ENCODE assay signal across 1 cellular context in the genomic region with DNA sequence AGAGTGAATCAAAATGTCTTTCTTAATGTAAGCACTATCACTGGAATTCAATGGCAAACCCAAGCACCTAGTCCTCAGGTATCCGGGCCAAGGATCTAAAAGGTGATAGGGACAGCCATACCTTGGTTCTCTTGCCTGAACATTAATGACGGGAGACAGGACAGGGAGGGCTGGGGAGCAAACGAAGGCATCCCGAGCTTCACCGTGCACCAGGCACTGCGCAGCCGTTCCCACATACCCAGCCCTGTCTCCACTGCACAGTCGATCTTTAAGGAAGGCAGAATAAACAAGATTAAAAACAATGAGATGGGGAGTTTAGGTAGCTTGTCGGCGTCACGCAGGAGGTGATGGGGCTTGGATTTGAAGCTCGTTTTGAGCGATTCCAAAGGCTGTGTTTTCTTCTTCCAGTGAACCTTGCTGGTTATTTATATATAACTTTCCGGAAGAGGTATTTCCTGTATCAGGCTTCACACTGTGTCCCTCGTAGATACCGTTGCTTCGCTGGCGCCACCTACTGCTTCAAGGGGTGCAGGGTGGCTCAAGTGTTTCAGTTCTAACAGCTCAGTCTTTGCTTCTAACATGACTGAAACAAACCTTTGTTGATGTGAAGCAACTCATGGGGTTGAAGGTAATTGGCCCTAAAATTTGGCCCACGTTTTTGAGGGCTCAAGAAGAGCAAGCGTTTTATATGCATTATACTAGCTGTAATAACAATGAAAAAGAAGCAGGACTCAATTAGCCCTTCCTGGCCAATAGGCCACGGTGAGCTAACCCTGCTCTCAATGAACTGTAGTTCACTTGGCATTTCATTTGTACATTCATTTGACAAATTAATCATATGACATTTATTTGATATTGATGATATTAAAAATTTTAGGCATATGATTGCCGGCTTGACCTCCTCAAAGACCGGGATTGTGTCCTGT.
TF ChIP-seq lines count a peak whose summit lies in the region.

No MANE protein-coding gene starts in this region.

TF ChIP-seq in HepG2, 621 proteins besides CTCF, POLR2A, EP300 and RAD21 (continued from another document and continues in another):
- TF ChIP-seq ZNF773 (CRISPR knock-in tag; IDR thresholded peaks at IDR 0.05; ENCODE audit: borderline replicate concordance) (no peak), ELF3 (CRISPR knock-in tag; IDR thresholded peaks at IDR 0.05) (peak; percentile 84), ZMYM2 (CRISPR knock-in tag; IDR thresholded peaks at IDR 0.05) (no peak), FOXK1 (CRISPR knock-in tag; IDR thresholded peaks at IDR 0.05; ENCODE audit: borderline replicate concordance, low read depth) (peak; percentile 54; the same call in 1 of the 2 replicates), ASH2L (IDR thresholded peaks at IDR 0.05; ENCODE audit: insufficient read length, low read depth, low read length) (no peak), XRCC5 (optimal IDR thresholded peaks at IDR 0.05; ENCODE audit: low read length) (peak; percentile 91), CCDC6 (CRISPR knock-in tag; IDR thresholded peaks at IDR 0.05) (no peak), ZNF660 (CRISPR knock-in tag; IDR thresholded peaks at IDR 0.05; ENCODE audit: borderline replicate concordance, low read depth) (no peak), SOX6 (IDR thresholded peaks at IDR 0.05) (no peak), SOX6 (CRISPR knock-in tag; IDR thresholded peaks at IDR 0.05) (no peak), ZNF296 (CRISPR knock-in tag; conservative IDR thresholded peaks at IDR 0.05) (no peak), DMAP1 (CRISPR knock-in tag; IDR thresholded peaks at IDR 0.05) (no peak), ETV5 (CRISPR knock-in tag; IDR thresholded peaks at IDR 0.05; ENCODE audit: borderline replicate concordance) (peak; percentile 75; the same call in 1 of the 2 replicates), KAT7 (CRISPR knock-in tag; IDR thresholded peaks at IDR 0.05; ENCODE audit: borderline replicate concordance) (no peak), SMARCC2 (IDR thresholded peaks at IDR 0.05) (no peak), ZNF781 (CRISPR knock-in tag; IDR thresholded peaks at IDR 0.05; ENCODE audit: borderline replicate concordance, not compliant biosample characterization) (no peak), ZNF264 (CRISPR knock-in tag; IDR thresholded peaks at IDR 0.05) (no peak), CBX1 (IDR thresholded peaks at IDR 0.05; ENCODE audit: low read depth) (peak; percentile 73), ZNF510 (CRISPR knock-in tag; IDR thresholded peaks at IDR 0.05; ENCODE audit: low read depth) (0 out of 2 replicates have a peak, but pooled peaks have one; percentile 58), ZNF33B (CRISPR knock-in tag; IDR thresholded peaks at IDR 0.05) (no peak), ZBTB3 (CRISPR knock-in tag; IDR thresholded peaks at IDR 0.05; ENCODE audit: borderline replicate concordance, low read depth) (no peak), PHF5A (CRISPR knock-in tag; IDR thresholded peaks at IDR 0.05; ENCODE audit: low read depth, unreplicated experiment) (peak; percentile 39), PTBP1 (IDR thresholded peaks at IDR 0.05; ENCODE audit: low read depth, low read length, poor library complexity, severe bottlenecking) (no peak), TBL1XR1 (IDR thresholded peaks at IDR 0.05; ENCODE audit: borderline replicate concordance, low read length, partially characterized antibody) (no peak), MED13 (CRISPR knock-in tag; IDR thresholded peaks at IDR 0.05) (no peak), RXRB (CRISPR knock-in tag; IDR thresholded peaks at IDR 0.05; ENCODE audit: borderline replicate concordance) (peak; percentile 40; the same call in 1 of the 2 replicates), FOSL1 (CRISPR knock-in tag; IDR thresholded peaks at IDR 0.05; ENCODE audit: borderline replicate concordance) (no peak), SRSF1 (optimal IDR thresholded peaks at IDR 0.05; ENCODE audit: low read depth, low read length) (no peak), TBX2 (CRISPR knock-in tag; IDR thresholded peaks at IDR 0.05; ENCODE audit: borderline replicate concordance) (peak; percentile 32; the same call in 1 of the 2 replicates), CBX5 (CRISPR knock-in tag; IDR thresholded peaks at IDR 0.05; ENCODE audit: borderline replicate concordance) (peak; percentile 73; the same call in 1 of the 2 replicates), ZNF883 (CRISPR knock-in tag; IDR thresholded peaks at IDR 0.05; ENCODE audit: not compliant biosample characterization) (no peak), ELF1 (CRISPR knock-in tag; IDR thresholded peaks at IDR 0.05) (peak; percentile 81), IRF2 (CRISPR knock-in tag; IDR thresholded peaks at IDR 0.05) (0 out of 2 replicates have a peak, but pooled peaks have one; percentile 43), NRL (CRISPR knock-in tag; IDR thresholded peaks at IDR 0.05; ENCODE audit: borderline replicate concordance) (no peak), ZNF556 (CRISPR knock-in tag; IDR thresholded peaks at IDR 0.05; ENCODE audit: borderline replicate concordance) (0 out of 2 replicates have a peak, but pooled peaks have one; percentile 35), ZNF672 (CRISPR knock-in tag; IDR thresholded peaks at IDR 0.05) (no peak), ZNF543 (CRISPR knock-in tag; IDR thresholded peaks at IDR 0.05) (0 out of 2 replicates have a peak, but pooled peaks have one; percentile 32), ZNF354B (CRISPR knock-in tag; IDR thresholded peaks at IDR 0.05) (no peak), ERF (CRISPR knock-in tag; IDR thresholded peaks at IDR 0.05) (peak; percentile 72; the same call in 1 of the 2 replicates), ZSCAN31 (CRISPR knock-in tag; IDR thresholded peaks at IDR 0.05; ENCODE audit: low read depth) (no peak), RFX1 (IDR thresholded peaks at IDR 0.05) (no peak), NR2F6 (IDR thresholded peaks at IDR 0.05) (no peak), NR2F6 (CRISPR knock-in tag; IDR thresholded peaks at IDR 0.05) (no peak), ZNF101 (CRISPR knock-in tag; IDR thresholded peaks at IDR 0.05; ENCODE audit: borderline replicate concordance, low read depth) (peak; percentile 39; the same call in 1 of the 2 replicates), GATAD2A (CRISPR knock-in tag; IDR thresholded peaks at IDR 0.05) (no peak), ZNF343 (CRISPR knock-in tag; IDR thresholded peaks at IDR 0.05) (0 out of 2 replicates have a peak, but pooled peaks have one; percentile 49), ZNF780A (CRISPR knock-in tag; IDR thresholded peaks at IDR 0.05) (no peak), ZNF792 (CRISPR knock-in tag; IDR thresholded peaks at IDR 0.05) (0 out of 2 replicates have a peak, but pooled peaks have one; percentile 35), ZFP1 (CRISPR knock-in tag; IDR thresholded peaks at IDR 0.05) (no peak), SP140L (CRISPR knock-in tag; IDR thresholded peaks at IDR 0.05; ENCODE audit: borderline replicate concordance) (0 out of 2 replicates have a peak, but pooled peaks have one; percentile 69), BHLHE40 (IDR thresholded peaks at IDR 0.05; ENCODE audit: low read length) (0 out of 2 replicates have a peak, but pooled peaks have one; percentile 20)
- TF ChIP-seq, protein P1, sequence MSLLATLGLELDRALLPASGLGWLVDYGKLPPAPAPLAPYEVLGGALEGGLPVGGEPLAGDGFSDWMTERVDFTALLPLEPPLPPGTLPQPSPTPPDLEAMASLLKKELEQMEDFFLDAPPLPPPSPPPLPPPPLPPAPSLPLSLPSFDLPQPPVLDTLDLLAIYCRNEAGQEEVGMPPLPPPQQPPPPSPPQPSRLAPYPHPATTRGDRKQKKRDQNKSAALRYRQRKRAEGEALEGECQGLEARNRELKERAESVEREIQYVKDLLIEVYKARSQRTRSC (CRISPR knock-in tag; IDR thresholded peaks at IDR 0.05; ENCODE audit: low read depth) = no peak
- TF ChIP-seq, protein P2, sequence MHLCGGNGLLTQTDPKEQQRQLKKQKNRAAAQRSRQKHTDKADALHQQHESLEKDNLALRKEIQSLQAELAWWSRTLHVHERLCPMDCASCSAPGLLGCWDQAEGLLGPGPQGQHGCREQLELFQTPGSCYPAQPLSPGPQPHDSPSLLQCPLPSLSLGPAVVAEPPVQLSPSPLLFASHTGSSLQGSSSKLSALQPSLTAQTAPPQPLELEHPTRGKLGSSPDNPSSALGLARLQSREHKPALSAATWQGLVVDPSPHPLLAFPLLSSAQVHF (CRISPR knock-in tag; IDR thresholded peaks at IDR 0.05) = no peak
- TF ChIP-seq, protein P3, sequence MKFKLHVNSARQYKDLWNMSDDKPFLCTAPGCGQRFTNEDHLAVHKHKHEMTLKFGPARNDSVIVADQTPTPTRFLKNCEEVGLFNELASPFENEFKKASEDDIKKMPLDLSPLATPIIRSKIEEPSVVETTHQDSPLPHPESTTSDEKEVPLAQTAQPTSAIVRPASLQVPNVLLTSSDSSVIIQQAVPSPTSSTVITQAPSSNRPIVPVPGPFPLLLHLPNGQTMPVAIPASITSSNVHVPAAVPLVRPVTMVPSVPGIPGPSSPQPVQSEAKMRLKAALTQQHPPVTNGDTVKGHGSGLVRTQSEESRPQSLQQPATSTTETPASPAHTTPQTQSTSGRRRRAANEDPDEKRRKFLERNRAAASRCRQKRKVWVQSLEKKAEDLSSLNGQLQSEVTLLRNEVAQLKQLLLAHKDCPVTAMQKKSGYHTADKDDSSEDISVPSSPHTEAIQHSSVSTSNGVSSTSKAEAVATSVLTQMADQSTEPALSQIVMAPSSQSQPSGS (CRISPR knock-in tag; IDR thresholded peaks at IDR 0.05) = no peak
- TF ChIP-seq, protein P4, sequence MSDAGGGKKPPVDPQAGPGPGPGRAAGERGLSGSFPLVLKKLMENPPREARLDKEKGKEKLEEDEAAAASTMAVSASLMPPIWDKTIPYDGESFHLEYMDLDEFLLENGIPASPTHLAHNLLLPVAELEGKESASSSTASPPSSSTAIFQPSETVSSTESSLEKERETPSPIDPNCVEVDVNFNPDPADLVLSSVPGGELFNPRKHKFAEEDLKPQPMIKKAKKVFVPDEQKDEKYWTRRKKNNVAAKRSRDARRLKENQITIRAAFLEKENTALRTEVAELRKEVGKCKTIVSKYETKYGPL (CRISPR knock-in tag; IDR thresholded peaks at IDR 0.05) = no peak
- TF ChIP-seq, protein P5, sequence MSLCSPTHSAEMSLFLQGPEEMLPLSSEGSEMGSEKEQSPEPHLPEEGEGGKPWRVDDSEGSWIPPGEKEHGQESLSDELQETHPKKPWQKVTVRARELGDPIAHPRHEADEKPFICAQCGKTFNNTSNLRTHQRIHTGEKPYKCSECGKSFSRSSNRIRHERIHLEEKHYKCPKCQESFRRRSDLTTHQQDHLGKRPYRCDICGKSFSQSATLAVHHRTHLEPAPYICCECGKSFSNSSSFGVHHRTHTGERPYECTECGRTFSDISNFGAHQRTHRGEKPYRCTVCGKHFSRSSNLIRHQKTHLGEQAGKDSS (CRISPR knock-in tag; IDR thresholded peaks at IDR 0.05; ENCODE audit: borderline replicate concordance, low read depth) = no peak
- TF ChIP-seq, protein P6, sequence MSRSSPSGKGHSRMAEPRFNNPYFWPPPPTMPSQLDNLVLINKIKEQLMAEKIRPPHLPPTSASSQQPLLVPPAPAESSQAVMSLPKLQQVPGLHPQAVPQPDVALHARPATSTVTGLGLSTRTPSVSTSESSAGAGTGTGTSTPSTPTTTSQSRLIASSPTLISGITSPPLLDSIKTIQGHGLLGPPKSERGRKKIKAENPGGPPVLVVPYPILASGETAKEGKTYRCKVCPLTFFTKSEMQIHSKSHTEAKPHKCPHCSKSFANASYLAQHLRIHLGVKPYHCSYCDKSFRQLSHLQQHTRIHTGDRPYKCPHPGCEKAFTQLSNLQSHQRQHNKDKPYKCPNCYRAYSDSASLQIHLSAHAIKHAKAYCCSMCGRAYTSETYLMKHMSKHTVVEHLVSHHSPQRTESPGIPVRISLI (CRISPR knock-in tag; IDR thresholded peaks at IDR 0.05; ENCODE audit: borderline replicate concordance) = peak; percentile 44; the same call in 1 of the 2 replicates
- TF ChIP-seq, protein P7, sequence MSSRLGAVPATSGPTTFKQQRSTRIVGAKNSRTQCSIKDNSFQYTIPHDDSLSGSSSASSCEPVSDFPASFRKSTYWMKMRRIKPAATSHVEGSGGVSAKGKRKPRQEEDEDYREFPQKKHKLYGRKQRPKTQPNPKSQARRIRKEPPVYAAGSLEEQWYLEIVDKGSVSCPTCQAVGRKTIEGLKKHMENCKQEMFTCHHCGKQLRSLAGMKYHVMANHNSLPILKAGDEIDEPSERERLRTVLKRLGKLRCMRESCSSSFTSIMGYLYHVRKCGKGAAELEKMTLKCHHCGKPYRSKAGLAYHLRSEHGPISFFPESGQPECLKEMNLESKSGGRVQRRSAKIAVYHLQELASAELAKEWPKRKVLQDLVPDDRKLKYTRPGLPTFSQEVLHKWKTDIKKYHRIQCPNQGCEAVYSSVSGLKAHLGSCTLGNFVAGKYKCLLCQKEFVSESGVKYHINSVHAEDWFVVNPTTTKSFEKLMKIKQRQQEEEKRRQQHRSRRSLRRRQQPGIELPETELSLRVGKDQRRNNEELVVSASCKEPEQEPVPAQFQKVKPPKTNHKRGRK (CRISPR knock-in tag; IDR thresholded peaks at IDR 0.05) = no peak
- TF ChIP-seq, protein P8, sequence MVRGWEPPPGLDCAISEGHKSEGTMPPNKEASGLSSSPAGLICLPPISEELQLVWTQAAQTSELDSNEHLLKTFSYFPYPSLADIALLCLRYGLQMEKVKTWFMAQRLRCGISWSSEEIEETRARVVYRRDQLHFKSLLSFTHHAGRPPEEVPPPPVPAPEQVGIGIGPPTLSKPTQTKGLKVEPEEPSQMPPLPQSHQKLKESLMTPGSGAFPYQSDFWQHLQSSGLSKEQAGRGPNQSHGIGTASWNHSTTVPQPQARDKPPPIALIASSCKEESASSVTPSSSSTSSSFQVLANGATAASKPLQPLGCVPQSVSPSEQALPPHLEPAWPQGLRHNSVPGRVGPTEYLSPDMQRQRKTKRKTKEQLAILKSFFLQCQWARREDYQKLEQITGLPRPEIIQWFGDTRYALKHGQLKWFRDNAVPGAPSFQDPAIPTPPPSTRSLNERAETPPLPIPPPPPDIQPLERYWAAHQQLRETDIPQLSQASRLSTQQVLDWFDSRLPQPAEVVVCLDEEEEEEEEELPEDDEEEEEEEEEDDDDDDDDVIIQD (CRISPR knock-in tag; IDR thresholded peaks at IDR 0.05; ENCODE audit: low read depth) = peak; percentile 54; the same call in 1 of the 2 replicates
- TF ChIP-seq, protein P9, sequence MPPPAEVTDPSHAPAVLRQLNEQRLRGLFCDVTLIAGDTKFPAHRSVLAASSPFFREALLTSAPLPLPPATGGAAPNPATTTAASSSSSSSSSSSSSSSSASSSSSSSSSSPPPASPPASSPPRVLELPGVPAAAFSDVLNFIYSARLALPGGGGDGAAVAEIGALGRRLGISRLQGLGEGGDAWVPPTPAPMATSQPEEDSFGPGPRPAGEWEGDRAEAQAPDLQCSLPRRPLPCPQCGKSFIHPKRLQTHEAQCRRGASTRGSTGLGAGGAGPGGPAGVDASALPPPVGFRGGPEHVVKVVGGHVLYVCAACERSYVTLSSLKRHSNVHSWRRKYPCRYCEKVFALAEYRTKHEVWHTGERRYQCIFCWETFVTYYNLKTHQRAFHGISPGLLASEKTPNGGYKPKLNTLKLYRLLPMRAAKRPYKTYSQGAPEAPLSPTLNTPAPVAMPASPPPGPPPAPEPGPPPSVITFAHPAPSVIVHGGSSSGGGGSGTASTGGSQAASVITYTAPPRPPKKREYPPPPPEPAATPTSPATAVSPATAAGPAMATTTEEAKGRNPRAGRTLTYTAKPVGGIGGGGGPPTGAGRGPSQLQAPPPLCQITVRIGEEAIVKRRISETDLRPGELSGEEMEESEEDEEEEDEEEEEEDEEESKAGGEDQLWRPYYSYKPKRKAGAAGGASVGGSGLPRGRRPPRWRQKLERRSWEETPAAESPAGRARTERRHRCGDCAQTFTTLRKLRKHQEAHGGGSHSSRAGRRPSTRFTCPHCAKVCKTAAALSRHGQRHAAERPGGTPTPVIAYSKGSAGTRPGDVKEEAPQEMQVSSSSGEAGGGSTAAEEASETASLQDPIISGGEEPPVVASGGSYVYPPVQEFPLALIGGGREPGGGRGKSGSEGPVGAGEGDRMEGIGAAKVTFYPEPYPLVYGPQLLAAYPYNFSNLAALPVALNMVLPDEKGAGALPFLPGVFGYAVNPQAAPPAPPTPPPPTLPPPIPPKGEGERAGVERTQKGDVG (CRISPR knock-in tag; IDR thresholded peaks at IDR 0.05; ENCODE audit: borderline replicate concordance) = no peak
